ENCODE assay signal across 7 cellular contexts in the genomic region with DNA sequence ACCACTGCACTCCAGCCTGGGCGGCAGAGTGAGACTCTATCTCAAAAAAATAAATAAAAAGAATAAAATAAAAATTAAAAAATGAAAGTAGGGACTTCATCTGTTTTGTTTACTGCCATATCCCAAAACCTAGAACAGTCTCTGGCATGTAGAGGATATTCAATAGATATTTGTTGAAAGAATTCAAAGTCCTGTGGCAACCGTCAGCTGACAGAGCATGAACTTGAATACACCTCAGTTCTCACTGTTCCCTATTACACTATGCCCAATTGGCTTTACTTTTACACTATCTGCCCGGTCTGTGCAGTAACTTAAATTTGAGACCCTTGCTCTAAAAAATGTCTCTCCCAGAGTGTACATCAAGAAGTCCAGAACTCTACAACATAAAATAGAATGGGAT.
"Had no signal": no experiment of that assay in that cellular context is flagged by ENCODE, and none has a peak within 500 bp of the region (broad histone marks: within the 10 kb centered on the region; RNA-seq: fewer than 3 reads in every experiment).

No MANE protein-coding gene starts in this region.

- H2AFZ ChIP-seq: GM23248 had no signal

- H3K4me3 ChIP-seq: GM23248 had no signal

- H3K27ac ChIP-seq: GM23248 had no signal

- DNase-seq: GM23248, H9, HCEC 1CT, KBM-7 had no signal

- FAIRE-seq: H1, H54, HTR-8/SVneo had no signal

- H3K9ac ChIP-seq: GM23248 had no signal
